In the genomic region with DNA sequence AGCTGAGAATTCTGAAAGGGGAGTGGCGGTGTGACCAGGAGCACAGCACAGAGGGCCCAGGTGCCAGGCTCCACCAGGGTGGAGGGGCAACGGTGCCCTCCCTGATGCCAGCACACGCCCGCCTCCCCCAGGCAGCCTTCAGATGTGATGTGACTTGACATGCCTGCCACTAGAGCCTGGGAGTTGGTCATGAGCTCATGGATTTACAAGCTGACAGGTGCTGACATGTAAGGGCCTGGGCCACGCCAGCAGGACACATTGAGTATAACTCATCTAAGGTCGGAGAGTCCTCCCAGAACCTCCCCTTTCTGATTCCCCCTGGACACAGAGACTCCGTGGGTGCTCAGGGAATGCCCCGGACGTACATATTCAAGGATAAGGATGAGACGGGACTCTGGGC, we compare ENCODE assay signal across 28 cellular contexts.
"Had no signal": no experiment of that assay in that cellular context is flagged by ENCODE, and none has a peak within 500 bp of the region (broad histone marks: within the 10 kb centered on the region; RNA-seq: fewer than 3 reads in every experiment).

No MANE protein-coding gene starts in this region.

- FAIRE-seq: astrocyte had no signal

- DNase-seq: activated CD4-positive, alpha-beta T cell treated with anti-CD3 and anti-CD28 coated beads for 48 hours; activated CD4-positive, alpha-beta T cell treated with anti-CD3 and anti-CD28 coated beads, Interleukin-2, amount 50 U/mL, for 4 hours; activated CD4-positive, CD25-positive, alpha-beta regulatory T cell treated with anti-CD3 and anti-CD28 coated beads, Interleukin-2, amount 50 U/mL, for 72 hours; activated CD8-positive, alpha-beta T cell treated with anti-CD3 and anti-CD28 coated beads, Interleukin-2, amount 10 ng/mL, durations not matched to agents 7 days and 5 days; activated gamma-delta T cell; activated naive CD4-positive, alpha-beta T cell treated with anti-CD3 and anti-CD28 coated beads for 36 hours; activated T-cell treated with anti-CD3 and anti-CD28 coated beads, Interleukin-2, amount 50 U/mL, for 48 hours; amygdala; cerebellar nuclear complex; MG63; MV-4-11; NCI-H1092 treated with DMSO at 0.1 percent for 48 hours; NCI-H1417 treated with DMSO at 0.1 percent for 48 hours; NCI-H1694; NCI-H2029; NCI-H345; NCI-H510A; NK-92 treated with Interleukin-12 subunit alpha and Interleukin-12 subunit beta, amount 100 ng/mL, for 24 hours; OCI-M1; SHP77 treated with DMSO at 0.1 percent for 48 hours had no signal

- H3K27ac ChIP-seq: KMS-11 had no signal

- ATAC-seq: activated CD8-positive, alpha-beta T cell treated with anti-CD3 and anti-CD28 coated beads, Interleukin-2, amount 10 ng/mL, durations not matched to agents 7 days and 5 days; activated T-helper 17 cell treated with anti-CD3 and anti-CD28 coated beads, Interleukin-2, amount 50 U/mL, for 72 hours; Panc1 had no signal

- H3K4me1 Mint-ChIP-seq: activated T-helper 17 cell treated with anti-CD3 and anti-CD28 coated beads, Interleukin-2, amount 50 U/mL, for 72 hours; brain; WTC11 had no signal

- H3K4me3 Mint-ChIP-seq: activated CD8-positive, alpha-beta T cell treated with anti-CD3 and anti-CD28 coated beads, Interleukin-2, amount 10 ng/mL, durations not matched to agents 7 days and 5 days; activated naive CD4-positive, alpha-beta T cell treated with anti-CD3 and anti-CD28 coated beads for 36 hours; activated naive CD8-positive, alpha-beta T cell; activated T-helper 17 cell treated with anti-CD3 and anti-CD28 coated beads, Interleukin-2, amount 50 U/mL, for 72 hours; brain; T-helper 1 cell treated with Interleukin-12 subunit alpha and Interleukin-12 subunit beta and Interleukin-4 antibody, amounts not matched to agents 30 μg/mL and 1 μg/mL, for 36 hours; WTC11 had no signal

- H3K27ac Mint-ChIP-seq: activated CD8-positive, alpha-beta T cell treated with anti-CD3 and anti-CD28 coated beads, Interleukin-2, amount 10 ng/mL, durations not matched to agents 7 days and 5 days; activated naive CD4-positive, alpha-beta T cell treated with anti-CD3 and anti-CD28 coated beads for 36 hours; activated naive CD8-positive, alpha-beta T cell; activated T-helper 17 cell treated with anti-CD3 and anti-CD28 coated beads, Interleukin-2, amount 50 U/mL, for 72 hours; brain; T-helper 1 cell treated with Interleukin-12 subunit alpha and Interleukin-12 subunit beta and Interleukin-4 antibody, amounts not matched to agents 30 μg/mL and 1 μg/mL, for 36 hours; WTC11 had no signal

- H3K36me3 ChIP-seq: MG63 had no signal

- H3K36me3 Mint-ChIP-seq: activated naive CD8-positive, alpha-beta T cell; brain; WTC11 had no signal

- H3K9me3 Mint-ChIP-seq: activated naive CD4-positive, alpha-beta T cell treated with anti-CD3 and anti-CD28 coated beads for 36 hours; activated T-helper 17 cell treated with anti-CD3 and anti-CD28 coated beads, Interleukin-2, amount 50 U/mL, for 72 hours; brain; T-helper 1 cell treated with Interleukin-12 subunit alpha and Interleukin-12 subunit beta and Interleukin-4 antibody, amounts not matched to agents 30 μg/mL and 1 μg/mL, for 36 hours; WTC11 had no signal

- H3K4me3 ChIP-seq: MG63 had no signal
